In genomic region chr5:36651775-36652685, GRCh38 we compare ENCODE assay signal across 1 cellular context.
TF ChIP-seq lines count a peak whose summit lies in the region.

No MANE protein-coding gene starts in this region.

TF ChIP-seq in WTC11, 78 proteins besides CTCF, POLR2A, EP300 and RAD21 (continued from another document):
- TF ChIP-seq STAT6 (CRISPR knock-in tag; conservative IDR thresholded peaks at IDR 0.05; ENCODE audit: low read depth) (no peak), PREB (CRISPR knock-in tag; IDR thresholded peaks at IDR 0.05; ENCODE audit: borderline replicate concordance) (no peak), ZMAT4 (CRISPR knock-in tag; IDR thresholded peaks at IDR 0.05) (no peak), ZBTB43 (CRISPR knock-in tag; IDR thresholded peaks at IDR 0.05) (no peak), CREB1 (CRISPR knock-in tag; IDR thresholded peaks at IDR 0.05) (no peak), MXD4 (CRISPR knock-in tag; IDR thresholded peaks at IDR 0.05; ENCODE audit: borderline replicate concordance) (no peak)
- TF ChIP-seq, protein P1, sequence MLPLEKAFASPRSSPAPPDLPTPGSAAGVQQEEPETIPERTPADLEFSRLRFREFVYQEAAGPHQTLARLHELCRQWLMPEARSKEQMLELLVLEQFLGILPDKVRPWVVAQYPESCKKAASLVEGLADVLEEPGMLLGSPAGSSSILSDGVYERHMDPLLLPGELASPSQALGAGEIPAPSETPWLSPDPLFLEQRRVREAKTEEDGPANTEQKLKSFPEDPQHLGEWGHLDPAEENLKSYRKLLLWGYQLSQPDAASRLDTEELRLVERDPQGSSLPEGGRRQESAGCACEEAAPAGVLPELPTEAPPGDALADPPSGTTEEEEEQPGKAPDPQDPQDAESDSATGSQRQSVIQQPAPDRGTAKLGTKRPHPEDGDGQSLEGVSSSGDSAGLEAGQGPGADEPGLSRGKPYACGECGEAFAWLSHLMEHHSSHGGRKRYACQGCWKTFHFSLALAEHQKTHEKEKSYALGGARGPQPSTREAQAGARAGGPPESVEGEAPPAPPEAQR (CRISPR knock-in tag; IDR thresholded peaks at IDR 0.05): no peak
- TF ChIP-seq, protein P2, sequence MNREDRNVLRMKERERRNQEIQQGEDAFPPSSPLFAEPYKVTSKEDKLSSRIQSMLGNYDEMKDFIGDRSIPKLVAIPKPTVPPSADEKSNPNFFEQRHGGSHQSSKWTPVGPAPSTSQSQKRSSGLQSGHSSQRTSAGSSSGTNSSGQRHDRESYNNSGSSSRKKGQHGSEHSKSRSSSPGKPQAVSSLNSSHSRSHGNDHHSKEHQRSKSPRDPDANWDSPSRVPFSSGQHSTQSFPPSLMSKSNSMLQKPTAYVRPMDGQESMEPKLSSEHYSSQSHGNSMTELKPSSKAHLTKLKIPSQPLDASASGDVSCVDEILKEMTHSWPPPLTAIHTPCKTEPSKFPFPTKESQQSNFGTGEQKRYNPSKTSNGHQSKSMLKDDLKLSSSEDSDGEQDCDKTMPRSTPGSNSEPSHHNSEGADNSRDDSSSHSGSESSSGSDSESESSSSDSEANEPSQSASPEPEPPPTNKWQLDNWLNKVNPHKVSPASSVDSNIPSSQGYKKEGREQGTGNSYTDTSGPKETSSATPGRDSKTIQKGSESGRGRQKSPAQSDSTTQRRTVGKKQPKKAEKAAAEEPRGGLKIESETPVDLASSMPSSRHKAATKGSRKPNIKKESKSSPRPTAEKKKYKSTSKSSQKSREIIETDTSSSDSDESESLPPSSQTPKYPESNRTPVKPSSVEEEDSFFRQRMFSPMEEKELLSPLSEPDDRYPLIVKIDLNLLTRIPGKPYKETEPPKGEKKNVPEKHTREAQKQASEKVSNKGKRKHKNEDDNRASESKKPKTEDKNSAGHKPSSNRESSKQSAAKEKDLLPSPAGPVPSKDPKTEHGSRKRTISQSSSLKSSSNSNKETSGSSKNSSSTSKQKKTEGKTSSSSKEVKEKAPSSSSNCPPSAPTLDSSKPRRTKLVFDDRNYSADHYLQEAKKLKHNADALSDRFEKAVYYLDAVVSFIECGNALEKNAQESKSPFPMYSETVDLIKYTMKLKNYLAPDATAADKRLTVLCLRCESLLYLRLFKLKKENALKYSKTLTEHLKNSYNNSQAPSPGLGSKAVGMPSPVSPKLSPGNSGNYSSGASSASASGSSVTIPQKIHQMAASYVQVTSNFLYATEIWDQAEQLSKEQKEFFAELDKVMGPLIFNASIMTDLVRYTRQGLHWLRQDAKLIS (CRISPR knock-in tag; IDR thresholded peaks at IDR 0.05; ENCODE audit: borderline replicate concordance): no peak
